Comparison of ENCODE assay signal across 9 cellular contexts in genomic region chr15:57306305-57306943, GRCh38.
A peak's percentile ranks its signal among the peaks of the same experiment; 100 is the strongest.
DNase-seq lines count a peak whose midpoint lies in the region; ATAC-seq, FAIRE-seq and TF ChIP-seq lines count a peak whose summit lies in the region.
"Had no signal": no experiment of that assay in that cellular context is flagged by ENCODE, and none has a peak within 500 bp of the region (broad histone marks: within the 10 kb centered on the region; RNA-seq: fewer than 3 reads in every experiment).

No MANE protein-coding gene starts in this region.

- H3K4me1 ChIP-seq in pancreas (no peaks in the 10 kb centered on the region), thyroid gland (peaks cover 5 to 6% of the 10 kb centered on the region in 2 donors)

- TF ChIP-seq CTCF in pancreas (IDR thresholded peaks at IDR 0.05) (peak; percentile 78 to 94 (median 87)), thyroid gland (IDR thresholded peaks at IDR 0.05) (peak; percentile 54 to 91 (median 76))

- peak overlapping the region; percentile 47 for H3K4me3 Mint-ChIP-seq in activated naive CD4-positive, alpha-beta T cell treated with anti-CD3 and anti-CD28 coated beads, Interleukin-2, amount 50 U/mL, for 24 hours

- H3K27me3 ChIP-seq in pancreas (no peaks in the 10 kb centered on the region), thyroid gland (no peaks in the 10 kb centered on the region)

- H3K36me3 Mint-ChIP-seq in activated naive CD4-positive, alpha-beta T cell treated with anti-CD3 and anti-CD28 coated beads, Interleukin-2, amount 50 U/mL, for 24 hours, result no peaks in the 10 kb centered on the region

- H3K4me3 ChIP-seq in pancreas, result peak overlapping the region; percentile 15 to 48 (median 32)
- peak overlapping the region in 2 of 3 donors; percentile 38 to 43 for H3K4me3 ChIP-seq in thyroid gland (replicated peaks in 1 of 3)

- H3K9me3 Mint-ChIP-seq in activated naive CD4-positive, alpha-beta T cell treated with anti-CD3 and anti-CD28 coated beads, Interleukin-2, amount 50 U/mL, for 24 hours, result no peaks in the 10 kb centered on the region

- ATAC-seq in GM21717 (IDR thresholded peaks at IDR 0.05; ENCODE audit: unreplicated experiment) (peak; percentile 59), SK-N-SH treated with all-trans-retinoic acid at 6 μM for 48 hours (peak; percentile 94), Right ventricle myocardium superior (ENCODE audit: poor library complexity) (peak; percentile 95), pancreas (peak; percentile 91 to 98 (median 97))

- no peak overlapping the region for H3K27ac Mint-ChIP-seq in activated naive CD4-positive, alpha-beta T cell treated with anti-CD3 and anti-CD28 coated beads, Interleukin-2, amount 50 U/mL, for 24 hours

- no peak for TF ChIP-seq POLR2A in thyroid gland (IDR thresholded peaks at IDR 0.05)

- H3K36me3 ChIP-seq in pancreas (no peaks in the 10 kb centered on the region), thyroid gland (no peaks in the 10 kb centered on the region)

- peaks cover 7% of the 10 kb centered on the region for H3K27me3 Mint-ChIP-seq in activated naive CD4-positive, alpha-beta T cell treated with anti-CD3 and anti-CD28 coated beads, Interleukin-2, amount 50 U/mL, for 24 hours

- no peak for FAIRE-seq in pancreas (lab: Jason Lieb, UNC)

- DNase-seq in D341Med (ENCODE audit: low spot score) (peak; percentile 95), LoVo (ENCODE audit: low spot score) (peak; percentile 76), Right ventricle myocardium superior (peak; percentile 95), pancreas (peak; percentile 72 to 100 (median 89)), thyroid gland (peak; percentile 82 to 90)

- H3K9me3 ChIP-seq in pancreas (no peaks in the 10 kb centered on the region), thyroid gland (no peaks in the 10 kb centered on the region)

- 1 to 2% methylated on average over 42 of the region's 42 CpGs for WGBS in pancreas, 2 donors
- WGBS in thyroid gland, 2 donors, result 1% methylated on average over 21 to 31 of the region's 42 CpGs

- H3K27ac ChIP-seq in pancreas (no peak overlapping the region), thyroid gland (no peak overlapping the region)
- H3K27ac ChIP-seq: epithelial cell of prostate had no signal

- intact Hi-C loops in Right ventricle myocardium superior (cut with DNase I) (loop anchor here (5.0 to 10.0 kb wide), 3 partner anchors 159 to 812 kb away; no protein-coding TSS in a partner anchor), pancreas (cut with DNase I) (loop anchor here in 2 of 3 donors (5.0 to 10.0 kb wide), 3 partner anchors 149 to 812 kb away; no protein-coding TSS in a partner anchor), thyroid gland (cut with DNase I) (loop anchor here (5.0 to 10.0 kb wide), 4 partner anchors 159 to 812 kb away; partner anchors contain the start of gene TCF12)

- peaks cover 5% of the 10 kb centered on the region for H3K4me1 Mint-ChIP-seq in activated naive CD4-positive, alpha-beta T cell treated with anti-CD3 and anti-CD28 coated beads, Interleukin-2, amount 50 U/mL, for 24 hours

TF ChIP-seq in SK-N-SH treated with all-trans-retinoic acid at 6 μM for 48 hours, 23 proteins besides CTCF, POLR2A, EP300 and RAD21:
- no peak for TF ChIP-seq BACH2 (CRISPR knock-in tag; IDR thresholded peaks at IDR 0.05; ENCODE audit: borderline replicate concordance)
- TF ChIP-seq OSR1 (CRISPR knock-in tag; IDR thresholded peaks at IDR 0.05), result no peak
- no peak for TF ChIP-seq PPARA (CRISPR knock-in tag; IDR thresholded peaks at IDR 0.05; ENCODE audit: borderline replicate concordance)
- no peak for TF ChIP-seq ISL1 (CRISPR knock-in tag; IDR thresholded peaks at IDR 0.05)
- TF ChIP-seq POU6F1 (CRISPR knock-in tag; IDR thresholded peaks at IDR 0.05; ENCODE audit: borderline replicate concordance, low read depth), result no peak
- TF ChIP-seq ZNF565 (CRISPR knock-in tag; conservative IDR thresholded peaks at IDR 0.05; ENCODE audit: low read depth), result no peak
- no peak for TF ChIP-seq ZNF70 (CRISPR knock-in tag; IDR thresholded peaks at IDR 0.05)
- 0 out of 2 replicates have a peak, but pooled peaks have one; percentile 50 for TF ChIP-seq TSHZ2 (CRISPR knock-in tag; IDR thresholded peaks at IDR 0.05)
- TF ChIP-seq PATZ1 (CRISPR knock-in tag; IDR thresholded peaks at IDR 0.05; ENCODE audit: borderline replicate concordance), result no peak
- no peak for TF ChIP-seq CSRNP3 (CRISPR knock-in tag; IDR thresholded peaks at IDR 0.05)
- no peak for TF ChIP-seq CSDC2 (CRISPR knock-in tag; IDR thresholded peaks at IDR 0.05)
- 0 out of 2 replicates have a peak, but pooled peaks have one; percentile 17 for TF ChIP-seq ARNTL (CRISPR knock-in tag; IDR thresholded peaks at IDR 0.05; ENCODE audit: borderline replicate concordance, low read depth)
- no peak for TF ChIP-seq GLIS3 (CRISPR knock-in tag; IDR thresholded peaks at IDR 0.05)
- TF ChIP-seq ZFP3 (CRISPR knock-in tag; IDR thresholded peaks at IDR 0.05), result no peak
TF ChIP-seq in SK-N-SH treated with all-trans-retinoic acid at 6 μM for 48 hours: peak in this region for 2.
